ENCODE assay signal across 1 cellular context in genomic region chr13:66657165-66657895, GRCh38.
TF ChIP-seq lines count a peak whose summit lies in the region.

No MANE protein-coding gene starts in this region.

TF ChIP-seq in HCT116, 20 proteins besides CTCF, POLR2A, EP300 and RAD21 (continued from another document):
- TF ChIP-seq ELF1 (IDR thresholded peaks at IDR 0.05; ENCODE audit: borderline replicate concordance, low read depth): no peak
- no peak for TF ChIP-seq EGR1 (IDR thresholded peaks at IDR 0.05; ENCODE audit: low read depth)
